In genomic region chr11:17416492-17416891, GRCh38 we compare ENCODE assay signal across 2 cellular contexts.
A peak's percentile ranks its signal among the peaks of the same experiment; 100 is the strongest.
TF ChIP-seq lines count a peak whose summit lies in the region.

No MANE protein-coding gene starts in this region.

TF ChIP-seq in A549, 52 proteins besides CTCF, POLR2A, EP300 and RAD21:
- TF ChIP-seq, protein P1, sequence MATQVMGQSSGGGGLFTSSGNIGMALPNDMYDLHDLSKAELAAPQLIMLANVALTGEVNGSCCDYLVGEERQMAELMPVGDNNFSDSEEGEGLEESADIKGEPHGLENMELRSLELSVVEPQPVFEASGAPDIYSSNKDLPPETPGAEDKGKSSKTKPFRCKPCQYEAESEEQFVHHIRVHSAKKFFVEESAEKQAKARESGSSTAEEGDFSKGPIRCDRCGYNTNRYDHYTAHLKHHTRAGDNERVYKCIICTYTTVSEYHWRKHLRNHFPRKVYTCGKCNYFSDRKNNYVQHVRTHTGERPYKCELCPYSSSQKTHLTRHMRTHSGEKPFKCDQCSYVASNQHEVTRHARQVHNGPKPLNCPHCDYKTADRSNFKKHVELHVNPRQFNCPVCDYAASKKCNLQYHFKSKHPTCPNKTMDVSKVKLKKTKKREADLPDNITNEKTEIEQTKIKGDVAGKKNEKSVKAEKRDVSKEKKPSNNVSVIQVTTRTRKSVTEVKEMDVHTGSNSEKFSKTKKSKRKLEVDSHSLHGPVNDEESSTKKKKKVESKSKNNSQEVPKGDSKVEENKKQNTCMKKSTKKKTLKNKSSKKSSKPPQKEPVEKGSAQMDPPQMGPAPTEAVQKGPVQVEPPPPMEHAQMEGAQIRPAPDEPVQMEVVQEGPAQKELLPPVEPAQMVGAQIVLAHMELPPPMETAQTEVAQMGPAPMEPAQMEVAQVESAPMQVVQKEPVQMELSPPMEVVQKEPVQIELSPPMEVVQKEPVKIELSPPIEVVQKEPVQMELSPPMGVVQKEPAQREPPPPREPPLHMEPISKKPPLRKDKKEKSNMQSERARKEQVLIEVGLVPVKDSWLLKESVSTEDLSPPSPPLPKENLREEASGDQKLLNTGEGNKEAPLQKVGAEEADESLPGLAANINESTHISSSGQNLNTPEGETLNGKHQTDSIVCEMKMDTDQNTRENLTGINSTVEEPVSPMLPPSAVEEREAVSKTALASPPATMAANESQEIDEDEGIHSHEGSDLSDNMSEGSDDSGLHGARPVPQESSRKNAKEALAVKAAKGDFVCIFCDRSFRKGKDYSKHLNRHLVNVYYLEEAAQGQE (IDR thresholded peaks at IDR 0.05): peak; percentile 47; the same call in 1 of the 2 replicates
- TF ChIP-seq SMC3 (IDR thresholded peaks at IDR 0.05) (no peak), PBX3 (IDR thresholded peaks at IDR 0.05) (no peak), CBX8 (IDR thresholded peaks at IDR 0.05) (no peak), SREBF2 (IDR thresholded peaks at IDR 0.05) (no peak), RARB (CRISPR knock-in tag; IDR thresholded peaks at IDR 0.05) (no peak)
- TF ChIP-seq, protein P2, sequence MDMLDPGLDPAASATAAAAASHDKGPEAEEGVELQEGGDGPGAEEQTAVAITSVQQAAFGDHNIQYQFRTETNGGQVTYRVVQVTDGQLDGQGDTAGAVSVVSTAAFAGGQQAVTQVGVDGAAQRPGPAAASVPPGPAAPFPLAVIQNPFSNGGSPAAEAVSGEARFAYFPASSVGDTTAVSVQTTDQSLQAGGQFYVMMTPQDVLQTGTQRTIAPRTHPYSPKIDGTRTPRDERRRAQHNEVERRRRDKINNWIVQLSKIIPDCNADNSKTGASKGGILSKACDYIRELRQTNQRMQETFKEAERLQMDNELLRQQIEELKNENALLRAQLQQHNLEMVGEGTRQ (IDR thresholded peaks at IDR 0.05): no peak

TF ChIP-seq in HEK293, 187 proteins besides CTCF, POLR2A, EP300 and RAD21:
- TF ChIP-seq OSR2 (tag by site-specific recombination; IDR thresholded peaks at IDR 0.05): no peak
- no peak for TF ChIP-seq ZNF26 (tag by site-specific recombination; IDR thresholded peaks at IDR 0.05)
- TF ChIP-seq, protein P1 (tag by site-specific recombination; IDR thresholded peaks at IDR 0.05): peak; percentile 87
